In genomic region chr19:49889687-49890348, GRCh38 we compare ENCODE assay signal across 8 cellular contexts.
DNase-seq lines count a peak whose midpoint lies in the region; ATAC-seq and TF ChIP-seq lines count a peak whose summit lies in the region.

No MANE protein-coding gene starts in this region.

- peak; percentile 70 for TF ChIP-seq CTCF in astrocyte of the spinal cord (IDR thresholded peaks at IDR 0.05; ENCODE audit: low read depth, low read length)

- in situ Hi-C loops in astrocyte of the spinal cord (cut with HindIII; ENCODE audit: low sequenced_read_pairs): no loop called here

- peak; percentile 34 for ATAC-seq in GM19351 (IDR thresholded peaks at IDR 0.05; ENCODE audit: unreplicated experiment)
- no peak for ATAC-seq in GM18519 (IDR thresholded peaks at IDR 0.05; ENCODE audit: low FRiP score, unreplicated experiment)
- ATAC-seq in GM19035 (IDR thresholded peaks at IDR 0.05; ENCODE audit: unreplicated experiment): no peak

- H3K9me3 ChIP-seq in iPS-18c (ENCODE audit: control insufficient read depth, insufficient read depth, low read length): peaks cover 3% of the 10 kb centered on the region

- DNase-seq in T-helper 2 cell (peak; percentile 52 to 88 (median 61)), astrocyte of the spinal cord (ENCODE audit: low read depth, low spot score) (peak; percentile 65)
- peak; percentile 43 to 65 for DNase-seq in stimulated activated CD4-positive, alpha-beta T cell treated with anti-CD3 and anti-CD28 coated beads, Interleukin-12 subunit alpha, Interleukin-12 subunit beta, amount 100 ng/mL, for 24 hours (ENCODE audit: low read depth in 2 of 2)
- no peak for DNase-seq in NK-92 treated with Interleukin-12 subunit alpha and Interleukin-12 subunit beta, amount 100 ng/mL, for 24 hours (lab: John Stamatoyannopoulos, UW)

- no peak overlapping the region for H3K4me3 ChIP-seq in astrocyte of the spinal cord (ENCODE audit: low read depth, low read length)
- peak overlapping the region; percentile 55 for H3K4me3 ChIP-seq in iPS-18c (ENCODE audit: insufficient read depth, low read depth, low read length)
